In the genomic region with DNA sequence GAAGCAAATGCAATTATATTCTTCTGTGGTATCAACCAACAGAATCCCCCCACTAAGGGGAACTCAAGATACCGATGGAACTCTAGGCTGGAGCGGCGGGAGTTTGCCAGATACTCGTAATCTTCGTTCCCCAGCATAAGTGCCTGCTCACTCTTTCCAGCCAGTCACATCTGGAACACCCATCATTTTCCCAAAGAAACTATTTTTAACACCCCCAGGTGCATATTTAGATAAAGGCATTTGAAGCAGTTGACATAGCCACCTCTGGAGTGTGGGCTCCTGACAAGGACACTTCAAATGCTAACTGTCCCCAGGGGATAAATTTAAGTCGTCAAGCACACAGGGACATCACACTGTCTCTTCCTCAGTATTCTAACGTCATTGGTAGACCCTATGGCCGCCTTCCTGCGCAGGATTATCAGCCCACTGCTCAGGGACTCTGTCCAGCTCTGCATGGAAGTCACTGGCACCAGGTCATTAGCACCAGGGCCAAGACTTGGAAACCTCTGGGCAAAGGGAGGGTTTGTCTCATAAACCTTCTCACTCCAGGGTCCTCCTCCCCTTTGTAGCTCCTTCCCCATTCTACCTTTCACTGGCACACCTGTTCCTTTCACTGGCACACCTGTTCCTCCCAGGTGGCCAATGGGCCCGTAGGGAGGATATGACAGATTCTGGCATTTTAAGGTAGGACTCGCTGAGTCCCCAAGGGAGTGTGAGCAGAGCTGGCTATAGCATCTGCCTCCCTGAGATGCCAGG, we compare ENCODE assay signal across 8 cellular contexts. TPM values are rescaled to one million over a fixed set of nuclear protein-coding genes. Genes with fewer than 3 reads are reported as not detected.
DNase-seq lines count a peak whose midpoint lies in the region; ATAC-seq, FAIRE-seq and TF ChIP-seq lines count a peak whose summit lies in the region.

No MANE protein-coding gene starts in this region.

- no peaks in the 10 kb centered on the region for H3K79me2 ChIP-seq in ACC112 (ENCODE audit: control insufficient read depth, insufficient read depth, low read length, unreplicated experiment)

- H3K4me1 ChIP-seq in ACC112 (ENCODE audit: control insufficient read depth, insufficient read depth, low read length, unreplicated experiment) (peaks cover 16% of the 10 kb centered on the region), body of pancreas (peaks cover 22% of the 10 kb centered on the region), mesodermal cell (ENCODE audit: control insufficient read depth, insufficient read depth, low read length, poor library complexity, severe bottlenecking) (peaks cover 8% of the 10 kb centered on the region)

- peak overlapping the region; percentile 36 for H2AFZ ChIP-seq in ACC112 (ENCODE audit: low read length, unreplicated experiment)

- no peaks in the 10 kb centered on the region for H3K27me3 ChIP-seq in ACC112 (ENCODE audit: insufficient read depth, low read length)
- no peaks in the 10 kb centered on the region for H3K27me3 ChIP-seq in HL-60 (ENCODE audit: insufficient read depth, poor library complexity, severe bottlenecking)
- H3K27me3 ChIP-seq in body of pancreas: no peaks in the 10 kb centered on the region

- no peak for FAIRE-seq in frontal cortex (lab: Jason Lieb, UNC)

- H3K36me3 ChIP-seq in ACC112 (ENCODE audit: insufficient read depth, low read length) (no peaks in the 10 kb centered on the region), body of pancreas (replicated peaks in 1 of 2; ENCODE audit: insufficient read depth in 1 of 2, low read depth in 2 of 2) (no peaks in the 10 kb centered on the region), mesodermal cell (ENCODE audit: control insufficient read depth, insufficient read depth, low read length) (no peaks in the 10 kb centered on the region)

- 18 to 20% methylated on average over 9 to 11 of the region's 11 CpGs for WGBS in body of pancreas, 2 donors
- WGBS in mesodermal cell (ENCODE audit: insufficient coverage in 2 of 2), 2 experiments: 50 to 56% methylated on average over 10 to 11 of the region's 11 CpGs

- DNase-seq in HL-60 (ENCODE audit: low read depth in 1 of 2, low spot score in 1 of 2) (no peak), body of pancreas (peak in 1 of 4 donors; percentile 34), frontal cortex (ENCODE audit: low spot score in 2 of 2) (no peak), Ammon's horn (ENCODE audit: low spot score) (no peak), cortex of kidney (lab: John Stamatoyannopoulos, UW) (no peak), NCI-H1930 (lab: John Stamatoyannopoulos, UW) (no peak)

- peak overlapping the region; percentile 75 for H3K4me3 ChIP-seq in ACC112 (ENCODE audit: low read depth, low read length)
- H3K4me3 ChIP-seq in HL-60 (replicated peaks; ENCODE audit: insufficient read depth, low read length): peak overlapping the region; percentile 67
- H3K4me3 ChIP-seq in body of pancreas: peak overlapping the region; percentile 24 to 34
- H3K4me3 ChIP-seq in mesodermal cell (ENCODE audit: extremely low read depth, insufficient read depth, low read length, poor library complexity, severe bottlenecking): peak overlapping the region; percentile 64

- TF ChIP-seq POLR2A in body of pancreas (IDR thresholded peaks at IDR 0.05): no peak

- ATAC-seq in body of pancreas: no peak

- H3K27ac ChIP-seq in ACC112 (ENCODE audit: low read depth, low read length): 0 out of 2 replicates have a peak overlapping the region, but pooled peaks have one; percentile 71
- peak overlapping the region; percentile 73 for H3K27ac ChIP-seq in HL-60 (replicated peaks)
- H3K27ac ChIP-seq in body of pancreas: peak overlapping the region; percentile 87 to 100 (median 100)
- H3K27ac ChIP-seq in mesodermal cell (ENCODE audit: low read depth, low read length, severe bottlenecking): peak overlapping the region; percentile 75

- intact Hi-C loops in body of pancreas (cut with DNase I): no loop called here

- TF ChIP-seq CTCF in HL-60 (IDR thresholded peaks at IDR 0.05; ENCODE audit: insufficient read depth, low read length): no peak
- TF ChIP-seq CTCF in body of pancreas (IDR thresholded peaks at IDR 0.05): no peak

- H3K9me3 ChIP-seq in body of pancreas: no peaks in the 10 kb centered on the region
- H3K9me3 ChIP-seq in mesodermal cell (ENCODE audit: control insufficient read depth, low read length): no peaks in the 10 kb centered on the region

RNA-seq across cellular contexts. Expression of a gene that starts 48.8 kb away (rescaled TPM):
- total RNA-seq in body of pancreas (100 to 1,000 TPM; 163 to 211 TPM), frontal cortex (377 TPM)
- 906 TPM for polyA plus RNA-seq in mesodermal cell (2013, experiment 1 of 2)
- polyA plus RNA-seq in mesodermal cell (2013, experiment 2 of 2): 1,001 TPM
